18 cellular contexts compared by ENCODE assay signal in genomic region chr4:107213410-107213809, GRCh38.
DNase-seq lines count a peak whose midpoint lies in the region; ATAC-seq and TF ChIP-seq lines count a peak whose summit lies in the region.
"Had no signal": no experiment of that assay in that cellular context is flagged by ENCODE, and none has a peak within 500 bp of the region (broad histone marks: within the 10 kb centered on the region; RNA-seq: fewer than 3 reads in every experiment).

No MANE protein-coding gene starts in this region.

- no peak for ATAC-seq in HG03039 (IDR thresholded peaks at IDR 0.05; ENCODE audit: unreplicated experiment)
- ATAC-seq in HG03175 (IDR thresholded peaks at IDR 0.05; ENCODE audit: unreplicated experiment) = no peak
- ATAC-seq: K562 had no signal

- DNase-seq in AG10803 (ENCODE audit: low read depth) (peak; percentile 73), GM04504 (ENCODE audit: low read depth) (peak; percentile 63), SK-N-DZ (ENCODE audit: low spot score) (peak; percentile 2), foreskin fibroblast (peak; percentile 84 to 93), NCI-H2081 (lab: John Stamatoyannopoulos, UW) (no peak), D341Med (ENCODE audit: low spot score) (no peak)
- DNase-seq: AML-193; CD4-positive, alpha-beta T cell; DND-41; HCEC 1CT; NCI-H1092; NCI-H1694; NCI-H774; Peyer's patch; SHP77 treated with DMSO at 0.1 percent for 48 hours had no signal

- no peak overlapping the region for H3K4me3 ChIP-seq in AG10803 (ENCODE audit: low read length)
- H3K4me3 ChIP-seq in foreskin fibroblast (ENCODE audit: low read depth in 1 of 2, low read length in 2 of 2) = no peak overlapping the region
- H3K4me3 ChIP-seq: K562, Peyer's patch had no signal

- TF ChIP-seq CTCF in AG10803 (conservative IDR thresholded peaks at IDR 0.05; ENCODE audit: low read length) = peak; percentile 28; the same call in 1 of the 2 replicates
- peak; percentile 6 for TF ChIP-seq CTCF in foreskin fibroblast (IDR thresholded peaks at IDR 0.05; ENCODE audit: low read depth, low read length)

Comparison
In these comparisons a context has a peak if more than half of its experiments do, and no peak if none do; other contexts are left out.
1. DNase-seq: peak in AG10803 (single experiment), GM04504 (single experiment), SK-N-DZ (single experiment) and foreskin fibroblast (2 of 2); none in NCI-H2081 (0 of 2) and D341Med (single experiment).